10 cellular contexts compared by ENCODE assay signal in genomic region chr1:207925210-207925609, GRCh38. TPM values are rescaled to one million over a fixed set of nuclear protein-coding genes. Genes with fewer than 3 reads are reported as not detected.
DNase-seq lines count a peak whose midpoint lies in the region; ATAC-seq and TF ChIP-seq lines count a peak whose summit lies in the region.
"Had no signal": no experiment of that assay in that cellular context is flagged by ENCODE, and none has a peak within 500 bp of the region (broad histone marks: within the 10 kb centered on the region; RNA-seq: fewer than 3 reads in every experiment).

No MANE protein-coding gene starts in this region.

- H2BK5ac ChIP-seq in trophoblast cell (ENCODE audit: low read depth, low read length, poor library complexity), result no peak overlapping the region

- no peak overlapping the region for H4K91ac ChIP-seq in trophoblast cell (ENCODE audit: low read depth, low read length)

- WGBS in trophoblast cell (ENCODE audit: extremely low coverage, insufficient coverage, insufficient read length), result no CpG with 5 or more reads among the region's 8 CpGs

- peak overlapping the region; percentile 11 for H2AFZ ChIP-seq in trophoblast cell (ENCODE audit: insufficient read depth, low read length, poor library complexity)

- H2BK12ac ChIP-seq in trophoblast cell (ENCODE audit: low read length), result no peak overlapping the region

- H3K79me2 ChIP-seq in trophoblast cell (ENCODE audit: control insufficient read depth, insufficient read depth, low read length, poor library complexity), result no peaks in the 10 kb centered on the region

- H3K27ac ChIP-seq in trophoblast cell (ENCODE audit: low read depth, low read length), result no peak overlapping the region
- no peak overlapping the region for H3K27ac ChIP-seq in caudate nucleus (ENCODE audit: low read depth, low read length)
- H3K27ac ChIP-seq: neutrophil, RWPE1 had no signal

- H4K8ac ChIP-seq in trophoblast cell (ENCODE audit: low read depth, low read length), result no peak overlapping the region

- H3K79me1 ChIP-seq in trophoblast cell (ENCODE audit: low read length), result no peaks in the 10 kb centered on the region

- no peak overlapping the region for H3K23ac ChIP-seq in trophoblast cell (ENCODE audit: low read length)

- no peak overlapping the region for H3K14ac ChIP-seq in trophoblast cell (ENCODE audit: low read length)

- DNase-seq in EH (ENCODE audit: low read depth), result peak; percentile 49
- peak; percentile 41 for DNase-seq in NCI-H82 treated with DMSO at 0.1 percent for 48 hours (lab: John Stamatoyannopoulos, UW; ENCODE audit: unreplicated experiment)
- peak; percentile 49 for DNase-seq in fibroblast of the aortic adventitia (ENCODE audit: low read depth)
- DNase-seq in trophoblast cell, result peak; percentile 38 to 55
- DNase-seq in activated CD8-positive, alpha-beta memory T cell treated with anti-CD3 and anti-CD28 coated beads, Interleukin-2, amount 50 U/mL, for 4 hours, result no peak
- no peak for DNase-seq in caudate nucleus (lab: John Stamatoyannopoulos, UW)

- no peak overlapping the region for H3K4ac ChIP-seq in trophoblast cell (ENCODE audit: low read depth, low read length)

- no peak for TF ChIP-seq CTCF in fibroblast of the aortic adventitia (IDR thresholded peaks at IDR 0.05; ENCODE audit: insufficient read depth, low read length)

- H3K4me1 ChIP-seq in trophoblast cell (ENCODE audit: control insufficient read depth in 1 of 2, insufficient read depth in 2 of 2, low read length in 2 of 2), result no peaks in the 10 kb centered on the region

- H3K4me3 ChIP-seq in fibroblast of the aortic adventitia (ENCODE audit: low read depth, low read length) (no peak overlapping the region), trophoblast cell (ENCODE audit: low read depth, low read length) (no peak overlapping the region)

- H3K18ac ChIP-seq in trophoblast cell (ENCODE audit: low read length), result no peak overlapping the region

- no peak overlapping the region for H3K9ac ChIP-seq in trophoblast cell (ENCODE audit: low read length)

- no peak for ATAC-seq in HG02973 (IDR thresholded peaks at IDR 0.05; ENCODE audit: unreplicated experiment)
- no peak for ATAC-seq in GM18907 (IDR thresholded peaks at IDR 0.05; ENCODE audit: unreplicated experiment)

- H3K9me3 ChIP-seq in trophoblast cell (ENCODE audit: insufficient read depth, low read depth, low read length), result no peaks in the 10 kb centered on the region
- H3K9me3 ChIP-seq: neutrophil had no signal

- H3K36me3 ChIP-seq in trophoblast cell (ENCODE audit: control insufficient read depth in 1 of 2, insufficient read depth in 2 of 2, low read length in 2 of 2), result no peaks in the 10 kb centered on the region
- H3K36me3 ChIP-seq: neutrophil had no signal

- H2BK120ac ChIP-seq in trophoblast cell (ENCODE audit: insufficient read depth, low read length, poor library complexity), result no peak overlapping the region

- H2AK5ac ChIP-seq in trophoblast cell (ENCODE audit: low read length), result no peak overlapping the region

- H3K27me3 ChIP-seq in trophoblast cell (ENCODE audit: insufficient read depth, low read length), result no peaks in the 10 kb centered on the region

- H3K4me2 ChIP-seq in trophoblast cell (ENCODE audit: low read length), result no peak overlapping the region

- no peak overlapping the region for H4K12ac ChIP-seq in trophoblast cell (ENCODE audit: low read depth, low read length)

RNA-seq across cellular contexts. Expression of gene CD34, which starts 14.3 kb away (rescaled TPM):
- total RNA-seq in fibroblast of the aortic adventitia (ENCODE audit: low replicate concordance), result 0.27 and 4.8 TPM in 2 replicates
- polyA plus RNA-seq in trophoblast cell (2013), result 0.03 TPM in 2 replicates

Comparison
In these comparisons a context has a peak if more than half of its experiments do, and no peak if none do; other contexts are left out.
1. DNase-seq: peak in EH (single experiment), NCI-H82 treated with DMSO at 0.1 percent for 48 hours (single experiment), fibroblast of the aortic adventitia (single experiment) and trophoblast cell (2 of 2); none in activated CD8-positive, alpha-beta memory T cell treated with anti-CD3 and anti-CD28 coated beads, Interleukin-2, amount 50 U/mL, for 4 hours (single experiment) and caudate nucleus (0 of 61).